In the genomic region with DNA sequence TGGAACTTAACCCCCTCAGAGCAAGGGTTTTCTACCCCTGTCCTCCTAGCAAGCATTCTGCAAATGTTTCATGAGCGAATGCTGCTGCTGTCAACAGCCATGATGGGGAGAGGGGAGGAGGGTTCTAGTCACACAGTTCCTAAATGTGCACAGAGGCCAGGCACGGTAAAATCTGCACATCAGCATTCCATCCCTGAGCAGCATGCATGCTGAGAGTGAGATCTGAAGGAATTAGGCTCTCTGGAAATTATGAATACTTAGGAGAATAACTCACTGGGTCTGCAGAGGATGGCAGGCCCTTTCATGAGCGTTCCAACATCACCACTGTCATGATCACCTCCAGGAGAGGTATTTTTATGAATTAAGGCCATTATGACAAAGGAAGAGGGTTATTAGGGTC, we compare ENCODE assay signal across 21 cellular contexts. TPM values are rescaled to one million over a fixed set of nuclear protein-coding genes. Genes with fewer than 3 reads are reported as not detected.
DNase-seq lines count a peak whose midpoint lies in the region; ATAC-seq and TF ChIP-seq lines count a peak whose summit lies in the region.
"Had no signal": no experiment of that assay in that cellular context is flagged by ENCODE, and none has a peak within 500 bp of the region (broad histone marks: within the 10 kb centered on the region; RNA-seq: fewer than 3 reads in every experiment).

No MANE protein-coding gene starts in this region.

- no peaks in the 10 kb centered on the region for H3K36me3 ChIP-seq in body of pancreas (replicated peaks in 1 of 2; ENCODE audit: insufficient read depth in 1 of 2, low read depth in 2 of 2)
- H3K36me3 ChIP-seq: BLaER1 had no signal

- no peaks in the 10 kb centered on the region for H3K9me3 ChIP-seq in body of pancreas
- H3K9me3 ChIP-seq: BLaER1 had no signal

- H3K27me3 Mint-ChIP-seq in Calu3 (ENCODE audit: unreplicated experiment) (no peaks in the 10 kb centered on the region), osteocyte (ENCODE audit: unreplicated experiment) (peaks cover 12% of the 10 kb centered on the region), type B pancreatic cell (no peaks in the 10 kb centered on the region)

- H3K27me3 ChIP-seq in body of pancreas = no peaks in the 10 kb centered on the region
- H3K27me3 ChIP-seq: BLaER1 had no signal

- CTCF ChIA-PET in Calu3 (lab: Charles Lee) = no interaction called here

- TF ChIP-seq POLR2A in body of pancreas (IDR thresholded peaks at IDR 0.05) = no peak

- no peak overlapping the region for H3K4me3 ChIP-seq in body of pancreas
- H3K4me3 ChIP-seq: BLaER1, GM12878 had no signal

- DNase-seq in Calu3 (no peak), body of pancreas (no peak), osteocyte (ENCODE audit: extremely low spot score, unreplicated experiment) (peak; percentile 51), type B pancreatic cell (ENCODE audit: extremely low spot score, unreplicated experiment) (no peak), DMS 273 (lab: John Stamatoyannopoulos, UW; ENCODE audit: unreplicated experiment) (no peak)
- DNase-seq: 8988T; CD4-positive, alpha-beta memory T cell; DMS 273 treated with DMSO at 0.1 percent for 48 hours; DND-41; EL; GOT3; H7 had no signal

- intact Hi-C loops in Calu3 (cut with micrococcal nuclease; ENCODE audit: unreplicated experiment) = loop anchor here (10.0 kb wide), 2 partner anchors 56 to 64 kb away; no protein-coding TSS in a partner anchor
- intact Hi-C loops in body of pancreas (cut with DNase I) = no loop called here

- H3K4me1 Mint-ChIP-seq in Calu3 (ENCODE audit: low read depth, unreplicated experiment) (peaks cover 49% of the 10 kb centered on the region), osteocyte (ENCODE audit: unreplicated experiment) (no peaks in the 10 kb centered on the region), type B pancreatic cell (ENCODE audit: unreplicated experiment) (peaks cover 20% of the 10 kb centered on the region)
- H3K4me1 Mint-ChIP-seq: CD14-positive monocyte; CD4-positive, alpha-beta memory T cell; IgD-negative memory B cell had no signal

- no peaks in the 10 kb centered on the region for H3K9me3 Mint-ChIP-seq in Calu3 (ENCODE audit: low read depth, unreplicated experiment)
- no peaks in the 10 kb centered on the region for H3K9me3 Mint-ChIP-seq in osteocyte (ENCODE audit: unreplicated experiment)
- H3K9me3 Mint-ChIP-seq in type B pancreatic cell = no peaks in the 10 kb centered on the region
- H3K9me3 Mint-ChIP-seq: CD4-positive, alpha-beta memory T cell; IgD-negative memory B cell had no signal

- no peak for ATAC-seq in body of pancreas
- ATAC-seq in GM19455 (IDR thresholded peaks at IDR 0.05; ENCODE audit: unreplicated experiment) = no peak
- ATAC-seq in GM21367 (IDR thresholded peaks at IDR 0.05; ENCODE audit: unreplicated experiment) = no peak
- ATAC-seq: GM12878, HepG2 had no signal

- no peak for TF ChIP-seq CTCF in Calu3 (IDR thresholded peaks at IDR 0.05; ENCODE audit: unreplicated experiment)
- no peak for TF ChIP-seq CTCF in body of pancreas (IDR thresholded peaks at IDR 0.05)
- TF ChIP-seq CTCF in osteocyte (IDR thresholded peaks at IDR 0.05) = no peak
- no peak for TF ChIP-seq CTCF in type B pancreatic cell (conservative IDR thresholded peaks at IDR 0.05)

- peaks cover 25% of the 10 kb centered on the region for H3K36me3 Mint-ChIP-seq in Calu3 (ENCODE audit: insufficient read depth, unreplicated experiment)
- H3K36me3 Mint-ChIP-seq in osteocyte (ENCODE audit: unreplicated experiment) = no peaks in the 10 kb centered on the region
- peaks cover 3% of the 10 kb centered on the region for H3K36me3 Mint-ChIP-seq in type B pancreatic cell
- H3K36me3 Mint-ChIP-seq: CD14-positive monocyte; CD4-positive, alpha-beta memory T cell; IgD-negative memory B cell had no signal

- 60 to 67% methylated on average over 3 of the region's 3 CpGs for WGBS in body of pancreas, 2 donors

- H3K27ac Mint-ChIP-seq in Calu3 (ENCODE audit: unreplicated experiment) (no peak overlapping the region), osteocyte (ENCODE audit: unreplicated experiment) (no peak overlapping the region), type B pancreatic cell (peak overlapping the region; percentile 72)
- H3K27ac Mint-ChIP-seq: CD14-positive monocyte; CD4-positive, alpha-beta memory T cell; IgD-negative memory B cell had no signal

- H3K4me3 Mint-ChIP-seq in Calu3 (ENCODE audit: low read depth, unreplicated experiment) (peak overlapping the region; percentile 68), osteocyte (ENCODE audit: unreplicated experiment) (no peak overlapping the region), type B pancreatic cell (peak overlapping the region; percentile 85)
- H3K4me3 Mint-ChIP-seq: CD14-positive monocyte; CD4-positive, alpha-beta memory T cell; IgD-negative memory B cell had no signal

- H3K4me1 ChIP-seq in body of pancreas = peaks cover 8% of the 10 kb centered on the region

- BruUV-seq in Calu3 (replicated peaks; lab: Mats Ljungman, UMichigan) = no TSS peak

- peak overlapping the region in 3 of 4 donors; percentile 80 to 91 (median 87) for H3K27ac ChIP-seq in body of pancreas
- H3K27ac ChIP-seq: BLaER1 had no signal

RNA-seq across cellular contexts. Expression of gene VTCN1, which starts 2.1 kb away (rescaled TPM):
- 35.7 and 39.1 TPM in 2 replicates for total RNA-seq in Calu3 (2022)
- total RNA-seq in body of pancreas = 10 to 100 TPM; 20.4 to 23.1 TPM
- not detected in 2 replicates for total RNA-seq in osteocyte
- 49.4 and 125 TPM in 2 replicates for total RNA-seq in type B pancreatic cell (ENCODE audit: low replicate concordance)
- total RNA-seq: A673; CD4-positive, alpha-beta memory T cell; G401; GM12878; H7; HepG2 had no signal

Comparison
In these comparisons a context has a peak if more than half of its experiments do, and no peak if none do; other contexts are left out.
1. RNA of gene VTCN1, which starts 2.1 kb away (total RNA-seq): 49.4 to 125 TPM in type B pancreatic cell, 35.7 to 39.1 TPM in Calu3 and 20.4 to 23.1 TPM in body of pancreas; not detected in osteocyte; every median in the first group is over 10 times any median in the second.